ENCODE assay signal across 1 cellular context in genomic region chr17:78322858-78323455, GRCh38.
TF ChIP-seq lines count a peak whose summit lies in the region.

No MANE protein-coding gene starts in this region.

TF ChIP-seq in IMR-90, 13 proteins besides CTCF, POLR2A, EP300 and RAD21:
- TF ChIP-seq MAZ (IDR thresholded peaks at IDR 0.05; ENCODE audit: borderline replicate concordance, low read depth, low read length) (no peak), NFE2L2 (IDR thresholded peaks at IDR 0.05; ENCODE audit: low read depth, low read length) (no peak), CHD1 (IDR thresholded peaks at IDR 0.05; ENCODE audit: low read depth, low read length) (no peak), RCOR1 (IDR thresholded peaks at IDR 0.05; ENCODE audit: insufficient replicate concordance, low read length) (no peak), BHLHE40 (IDR thresholded peaks at IDR 0.05; ENCODE audit: low read depth, low read length) (no peak), MAFK (IDR thresholded peaks at IDR 0.05; ENCODE audit: low read depth, low read length) (no peak), FOS (IDR thresholded peaks at IDR 0.05; ENCODE audit: low read depth, low read length) (no peak), USF2 (IDR thresholded peaks at IDR 0.05; ENCODE audit: low read depth, low read length) (no peak), RFX5 (IDR thresholded peaks at IDR 0.05; ENCODE audit: low read depth, low read length) (no peak), SMC3 (IDR thresholded peaks at IDR 0.05; ENCODE audit: low read depth, low read length) (no peak), CEBPB (IDR thresholded peaks at IDR 0.05; ENCODE audit: low read depth, low read length) (no peak), ELK1 (IDR thresholded peaks at IDR 0.05; ENCODE audit: borderline replicate concordance, low read depth, low read length) (no peak), MXI1 (IDR thresholded peaks at IDR 0.05; ENCODE audit: borderline replicate concordance, low read depth, low read length) (no peak)
